1 cellular context compared by ENCODE assay signal in genomic region chr14:54567224-54567633, GRCh38.
TF ChIP-seq lines count a peak whose summit lies in the region.

No MANE protein-coding gene starts in this region.

TF ChIP-seq in SK-N-SH treated with all-trans-retinoic acid at 6 μM for 48 hours, 23 proteins besides CTCF, POLR2A, EP300 and RAD21 (continued from another document):
- TF ChIP-seq POU6F1 (CRISPR knock-in tag; IDR thresholded peaks at IDR 0.05; ENCODE audit: borderline replicate concordance, low read depth): no peak
- TF ChIP-seq, protein P1, sequence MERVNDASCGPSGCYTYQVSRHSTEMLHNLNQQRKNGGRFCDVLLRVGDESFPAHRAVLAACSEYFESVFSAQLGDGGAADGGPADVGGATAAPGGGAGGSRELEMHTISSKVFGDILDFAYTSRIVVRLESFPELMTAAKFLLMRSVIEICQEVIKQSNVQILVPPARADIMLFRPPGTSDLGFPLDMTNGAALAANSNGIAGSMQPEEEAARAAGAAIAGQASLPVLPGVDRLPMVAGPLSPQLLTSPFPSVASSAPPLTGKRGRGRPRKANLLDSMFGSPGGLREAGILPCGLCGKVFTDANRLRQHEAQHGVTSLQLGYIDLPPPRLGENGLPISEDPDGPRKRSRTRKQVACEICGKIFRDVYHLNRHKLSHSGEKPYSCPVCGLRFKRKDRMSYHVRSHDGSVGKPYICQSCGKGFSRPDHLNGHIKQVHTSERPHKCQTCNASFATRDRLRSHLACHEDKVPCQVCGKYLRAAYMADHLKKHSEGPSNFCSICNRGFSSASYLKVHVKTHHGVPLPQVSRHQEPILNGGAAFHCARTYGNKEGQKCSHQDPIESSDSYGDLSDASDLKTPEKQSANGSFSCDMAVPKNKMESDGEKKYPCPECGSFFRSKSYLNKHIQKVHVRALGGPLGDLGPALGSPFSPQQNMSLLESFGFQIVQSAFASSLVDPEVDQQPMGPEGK (CRISPR knock-in tag; IDR thresholded peaks at IDR 0.05; ENCODE audit: borderline replicate concordance): no peak
TF ChIP-seq in SK-N-SH treated with all-trans-retinoic acid at 6 μM for 48 hours: peak in this region for 0.
